ENCODE assay signal across 22 cellular contexts in genomic region chr18:61946449-61946848, GRCh38. TPM values are rescaled to one million over a fixed set of nuclear protein-coding genes. Genes with fewer than 3 reads are reported as not detected.
A peak's percentile ranks its signal among the peaks of the same experiment; 100 is the strongest.
DNase-seq lines count a peak whose midpoint lies in the region; ATAC-seq, FAIRE-seq and TF ChIP-seq lines count a peak whose summit lies in the region.
"Had no signal": no experiment of that assay in that cellular context is flagged by ENCODE, and none has a peak within 500 bp of the region (broad histone marks: within the 10 kb centered on the region; RNA-seq: fewer than 3 reads in every experiment).

No MANE protein-coding gene starts in this region.

- H3K36me3 Mint-ChIP-seq in HFFc6 (ENCODE audit: low read depth) (no peaks in the 10 kb centered on the region; the same call in 1 of the 2 replicates), chondrocyte (ENCODE audit: low read depth) (no peaks in the 10 kb centered on the region)

- DNase-seq in AG04449 (ENCODE audit: low read depth, low spot score), result peak; percentile 70
- DNase-seq in HFFc6, result peak; percentile 64
- DNase-seq in chondrocyte (ENCODE audit: low spot score), result no peak
- DNase-seq in hepatic stellate cell (ENCODE audit: low spot score), result peak; percentile 19
- no peak for DNase-seq in RCC 7860 (ENCODE audit: low spot score)
- DNase-seq: 8988T; activated CD4-positive, alpha-beta T cell treated with anti-CD3 and anti-CD28 coated beads for 4 hours; activated naive CD4-positive, alpha-beta T cell treated with Interleukin-2 at 50 U/mL for 16 hours; activated T-cell treated with anti-CD3 and anti-CD28 coated beads, Interleukin-2, amount 50 U/mL, for 24 hours; DMS53; NCI-H187; NCI-H526 treated with DMSO at 0.1 percent for 48 hours; nucleus accumbens; SK-N-SH; small intestine; stimulated activated CD4-positive, alpha-beta T cell treated with anti-CD3 and anti-CD28 coated beads, Interleukin-2, amount 100 ng/mL, for 24 hours; upper lobe of right lung had no signal

- H3K4me1 Mint-ChIP-seq in HFFc6 (ENCODE audit: low read depth) (peaks cover 91% of the 10 kb centered on the region), chondrocyte (ENCODE audit: low read depth) (peaks cover 67% of the 10 kb centered on the region)

- CTCF ChIA-PET in AG04449 (lab: Yijun Ruan, JAX), result no interaction called here

- H3K4me3 Mint-ChIP-seq in HFFc6 (no peak overlapping the region), chondrocyte (ENCODE audit: unreplicated experiment) (no peak overlapping the region)
- H3K4me3 Mint-ChIP-seq: activated T-cell treated with anti-CD3 and anti-CD28 coated beads, Interleukin-2, amount 50 U/mL, for 24 hours had no signal

- no peak for FAIRE-seq in RCC 7860 (lab: Jason Lieb, UNC)
- FAIRE-seq: HepG2, small intestine had no signal

- peak overlapping the region; percentile 62 for H3K27ac Mint-ChIP-seq in HFFc6
- H3K27ac Mint-ChIP-seq in chondrocyte (ENCODE audit: unreplicated experiment), result peak overlapping the region; percentile 97
- H3K27ac Mint-ChIP-seq: activated T-cell treated with anti-CD3 and anti-CD28 coated beads, Interleukin-2, amount 50 U/mL, for 24 hours had no signal

- POLR2A ChIA-PET in AG04449 (lab: Yijun Ruan, JAX), result no interaction called here

- no peak for TF ChIP-seq CTCF in AG04449 (IDR thresholded peaks at IDR 0.05; ENCODE audit: insufficient read depth, low read length, missing control alignments)
- TF ChIP-seq CTCF in HFFc6 (IDR thresholded peaks at IDR 0.05), result no peak
- TF ChIP-seq CTCF in chondrocyte (IDR thresholded peaks at IDR 0.05), result no peak

- H3K4me3 ChIP-seq in AG04449 (ENCODE audit: low read depth, low read length), result no peak overlapping the region
- H3K4me3 ChIP-seq: HAP-1, upper lobe of right lung had no signal

- ATAC-seq in SK-N-SH treated with all-trans-retinoic acid at 6 μM for 48 hours, result no peak
- no peak for ATAC-seq in HG02588 (IDR thresholded peaks at IDR 0.05; ENCODE audit: unreplicated experiment)
- no peak for ATAC-seq in GM21447 (IDR thresholded peaks at IDR 0.05; ENCODE audit: unreplicated experiment)
- ATAC-seq: HepG2, upper lobe of right lung had no signal

- H3K9me3 Mint-ChIP-seq in HFFc6, result no peaks in the 10 kb centered on the region
- H3K9me3 Mint-ChIP-seq in chondrocyte (ENCODE audit: low read depth), result peaks cover 3% of the 10 kb centered on the region
- H3K9me3 Mint-ChIP-seq: activated T-cell treated with anti-CD3 and anti-CD28 coated beads, Interleukin-2, amount 50 U/mL, for 24 hours had no signal

- H3K27me3 Mint-ChIP-seq in HFFc6 (ENCODE audit: insufficient read depth) (no peaks in the 10 kb centered on the region), chondrocyte (ENCODE audit: low read depth) (no peaks in the 10 kb centered on the region)

TF ChIP-seq in SK-N-SH treated with all-trans-retinoic acid at 6 μM for 48 hours, 23 proteins besides CTCF, POLR2A, EP300 and RAD21:
- TF ChIP-seq ESRRG (CRISPR knock-in tag; IDR thresholded peaks at IDR 0.05), result no peak

RNA-seq across cellular contexts. Expression of gene RNF152, which starts 53.6 kb away (rescaled TPM):
- total RNA-seq in HFFc6 (2021; fragmentation: NEBNext Ultra II Directional; extraction: Animal tissue kit (Norgen Biotek cat#: 25700)), result 10 to 100 TPM; 44.3 to 68.4 (median 50.2) TPM
- 58.6 to 137 TPM (median 137 TPM) in 3 replicates for total RNA-seq in chondrocyte
- total RNA-seq: HepG2 had no signal

Comparison
In these comparisons a context has a peak if more than half of its experiments do, and no peak if none do; other contexts are left out.
1. DNase-seq: peak in AG04449 (single experiment), HFFc6 (single experiment) and hepatic stellate cell (single experiment); none in chondrocyte (single experiment) and RCC 7860 (single experiment).